ENCODE assay signal across 8 cellular contexts in genomic region chr5:151080620-151081425, GRCh38. TPM values are rescaled to one million over a fixed set of nuclear protein-coding genes. Genes with fewer than 3 reads are reported as not detected.
A peak's percentile ranks its signal among the peaks of the same experiment; 100 is the strongest.
DNase-seq lines count a peak whose midpoint lies in the region; ATAC-seq, FAIRE-seq and TF ChIP-seq lines count a peak whose summit lies in the region.

TNIP1 (minus strand) TSS chr5:151081034; CDS start chr5:151065095, 15,939 bp downstream.

- H3K9me3 ChIP-seq in kidney (ENCODE audit: control insufficient read depth in 1 of 2, low read length in 2 of 2) = no peaks in the 10 kb centered on the region

- intact Hi-C loops in kidney (cut with DNase I) = no loop called here

- DNase-seq in AG09319 (ENCODE audit: extremely low read depth, low read depth) = peak; percentile 83
- DNase-seq in NCI-H345 treated with DMSO at 0.1 percent for 48 hours (lab: John Stamatoyannopoulos, UW; ENCODE audit: unreplicated experiment) = peak; percentile 79
- DNase-seq in activated CD4-positive, CD25-positive, alpha-beta regulatory T cell treated with anti-CD3 and anti-CD28 coated beads, Interleukin-2, amount 50 U/mL, for 72 hours = peak; percentile 98
- DNase-seq in cerebellar cortex (ENCODE audit: low spot score) = peak; percentile 79
- peak; percentile 97 for DNase-seq in kidney
- DNase-seq in stimulated activated CD4-positive, alpha-beta T cell treated with anti-CD3 and anti-CD28 coated beads, Interleukin-15, amount 100 ng/mL, for 24 hours = peak; percentile 95

- peaks cover 0 to 5% of the 10 kb centered on the region in 2 donors for H3K36me3 ChIP-seq in kidney (ENCODE audit: control insufficient read depth in 1 of 2, insufficient read depth in 2 of 2, low read length in 2 of 2)

- H3K4me3 ChIP-seq in kidney (ENCODE audit: low read length in 2 of 2) = peak within 1 kb of the TSS; percentile 90 to 91

- H3K9ac ChIP-seq in kidney (ENCODE audit: low read length in 2 of 2) = peak within 1 kb of the TSS; percentile 86 to 99

- no peak for FAIRE-seq in kidney (lab: Jason Lieb, UNC)

- H3K27ac ChIP-seq in kidney (ENCODE audit: low read depth in 2 of 2, low read length in 2 of 2) = peak within 1 kb of the TSS; percentile 98 to 99

- ATAC-seq in GM18907 (IDR thresholded peaks at IDR 0.05; ENCODE audit: unreplicated experiment) = peak; percentile 78
- ATAC-seq in HG03135 (IDR thresholded peaks at IDR 0.05; ENCODE audit: unreplicated experiment) = peak; percentile 85

- TF ChIP-seq CTCF in AG09319 (IDR thresholded peaks at IDR 0.05; ENCODE audit: low read depth, low read length) (no peak), kidney (IDR thresholded peaks at IDR 0.05; ENCODE audit: borderline replicate concordance, extremely low read depth, insufficient read depth) (no peak)

- H3K4me1 ChIP-seq in kidney (ENCODE audit: control insufficient read depth in 1 of 2, insufficient read depth in 1 of 2, low read depth in 1 of 2, low read length in 2 of 2) = peaks cover 47 to 54% of the 10 kb centered on the region in 2 donors

RNA-seq across cellular contexts. Expression of gene TNIP1, which starts in this region (rescaled TPM):
- total RNA-seq in kidney = 132 TPM
- 109 TPM for polyA plus RNA-seq in kidney (ENCODE audit: insufficient read depth, low read depth, low replicate concordance)

Comparison
In these comparisons a context has a peak if more than half of its experiments do, and no peak if none do; other contexts are left out.
1. Peak in every context shown above with its lines: DNase-seq, ATAC-seq, H3K4me3 ChIP-seq and H3K27ac ChIP-seq.